24 cellular contexts compared by ENCODE assay signal in genomic region chr1:34235594-34235993, GRCh38. TPM values are rescaled to one million over a fixed set of nuclear protein-coding genes. Genes with fewer than 3 reads are reported as not detected.
"Had no signal": no experiment of that assay in that cellular context is flagged by ENCODE, and none has a peak within 500 bp of the region (broad histone marks: within the 10 kb centered on the region; RNA-seq: fewer than 3 reads in every experiment).

No MANE protein-coding gene starts in this region.

- H3K4me1 ChIP-seq: foreskin keratinocyte, left ventricle myocardium inferior, lower lobe of right lung, neural progenitor cell, thyroid gland had no signal

- H3K4me1 Mint-ChIP-seq: neural progenitor cell had no signal

- H3K4me2 ChIP-seq: neural progenitor cell had no signal

- H3K27ac ChIP-seq: coronary artery, foreskin keratinocyte, left ventricle myocardium inferior, lower lobe of right lung, neural progenitor cell, ovary, thyroid gland had no signal

- H3K27ac Mint-ChIP-seq: endodermal cell; natural killer cell treated with Interleukin-12 subunit alpha and Interleukin-12 subunit beta and Interleukin-15 and Interleukin-18, amount 100 ng/mL, for 72 hours; neural progenitor cell; type B pancreatic cell had no signal

- H2AFZ ChIP-seq: neural progenitor cell had no signal

- H3K36me3 ChIP-seq: left ventricle myocardium inferior, lower lobe of right lung, neural progenitor cell, ovary, thyroid gland had no signal

- H3K9me3 ChIP-seq: left ventricle myocardium inferior, lower lobe of right lung, ovary, thyroid gland had no signal

- DNase-seq: effector CD4-positive, alpha-beta T cell; endodermal cell; erythroblast; foreskin keratinocyte; hypothalamus; islet precursor cell; left ventricle myocardium inferior; lower lobe of right lung; mesenchymal stem cell; midbrain; nucleus accumbens; ovary; right cardiac atrium; small intestine; stimulated activated CD4-positive, alpha-beta T cell treated with anti-CD3 and anti-CD28 coated beads, Interleukin-12 subunit alpha, Interleukin-12 subunit beta, amount 100 ng/mL, for 4 hours; stimulated activated naive CD4-positive, alpha-beta T cell treated with Interleukin-2 at 50 U/mL for 16 hours; thyroid gland had no signal

- ATAC-seq: foreskin keratinocyte; lower lobe of right lung; natural killer cell treated with Interleukin-12 subunit alpha and Interleukin-12 subunit beta and Interleukin-15 and Interleukin-18, amount 100 ng/mL, for 72 hours; right cardiac atrium had no signal

- H3K4me3 Mint-ChIP-seq: endodermal cell; natural killer cell treated with Interleukin-12 subunit alpha and Interleukin-12 subunit beta and Interleukin-15 and Interleukin-18, amount 100 ng/mL, for 72 hours; neural progenitor cell; type B pancreatic cell had no signal

- H3K36me3 Mint-ChIP-seq: natural killer cell treated with Interleukin-12 subunit alpha and Interleukin-12 subunit beta and Interleukin-15 and Interleukin-18, amount 100 ng/mL, for 72 hours; neural progenitor cell; type B pancreatic cell had no signal

- H3K9me3 Mint-ChIP-seq: natural killer cell treated with Interleukin-12 subunit alpha and Interleukin-12 subunit beta and Interleukin-15 and Interleukin-18, amount 100 ng/mL, for 72 hours; type B pancreatic cell had no signal

- H3K27me3 ChIP-seq: neural progenitor cell, ovary, thyroid gland had no signal

- H3K4me3 ChIP-seq: coronary artery, left ventricle myocardium inferior, lower lobe of right lung, neural progenitor cell, ovary, thyroid gland had no signal

RNA-seq across cellular contexts. Expression of gene C1orf94, which starts 58.9 kb away (rescaled TPM):
- total RNA-seq: dermis microvascular lymphatic vessel endothelial cell; endothelial cell of umbilical vein; foreskin keratinocyte; left ventricle myocardium inferior; lower lobe of right lung; natural killer cell treated with Interleukin-12 subunit alpha and Interleukin-12 subunit beta and Interleukin-15 and Interleukin-18, amount 100 ng/mL, for 72 hours; ovary; posterior vena cava; right cardiac atrium; thyroid gland had no signal
- polyA plus RNA-seq: endothelial cell of umbilical vein, foreskin keratinocyte, ovary, right cardiac atrium, small intestine had no signal
